Comparison of ENCODE assay signal across 24 cellular contexts in the genomic region with DNA sequence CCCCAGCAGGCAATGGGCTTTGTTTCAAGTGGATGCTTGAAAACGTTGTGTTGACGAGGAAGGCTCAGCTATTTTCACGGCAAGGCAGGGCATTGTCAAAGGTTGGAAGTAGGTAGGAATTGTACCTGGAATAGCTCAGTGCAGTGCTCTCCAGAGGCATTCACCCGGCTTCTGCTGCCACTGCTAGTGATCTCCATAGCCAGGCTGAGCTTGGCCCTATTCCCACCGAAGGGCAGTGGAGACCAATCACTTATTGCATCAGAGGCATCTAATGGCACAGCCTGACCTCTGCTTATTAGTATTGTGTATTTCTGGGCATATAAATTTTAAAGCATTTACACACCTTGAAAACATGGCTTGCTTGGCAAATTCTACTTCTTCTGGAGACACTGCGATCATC. TPM values are rescaled to one million over a fixed set of nuclear protein-coding genes. Genes with fewer than 3 reads are reported as not detected.
"Had no signal": no experiment of that assay in that cellular context is flagged by ENCODE, and none has a peak within 500 bp of the region (broad histone marks: within the 10 kb centered on the region; RNA-seq: fewer than 3 reads in every experiment).

No MANE protein-coding gene starts in this region.

- H3K27me3 ChIP-seq: colonic mucosa, esophagus squamous epithelium, spleen, testis, transverse colon had no signal

- H3K9me3 ChIP-seq: colonic mucosa, esophagus squamous epithelium, left ventricle myocardium inferior, prostate gland, spleen, testis, transverse colon had no signal

- H3K4me1 ChIP-seq: colonic mucosa, left ventricle myocardium inferior, parathyroid adenoma, prostate gland, spleen, testis, transverse colon had no signal

- H3K4me3 Mint-ChIP-seq: immature natural killer cell; natural killer cell treated with Interleukin-12 subunit alpha and Interleukin-12 subunit beta and Interleukin-15 and Interleukin-18, amount 100 ng/mL, for 72 hours; stimulated activated memory B cell treated with anti-CD40 and anti-IgM and Interleukin-4, amounts not matched to agents 10 μg/mL and 1 μg/mL and 100 μg/mL, for 72 hours; stimulated activated naive CD8-positive, alpha-beta T cell treated with anti-CD3 and anti-CD28 coated beads, Interleukin-15, Interleukin-2, amounts not matched to agents 100 ng/mL and 50 ng/mL, for 24 hours had no signal

- DNase-seq: colonic mucosa; dermis blood vessel endothelial cell; esophagus squamous epithelium; foreskin fibroblast; immature natural killer cell; left ventricle myocardium inferior; mesenchymal stem cell; midbrain; retina; spleen; stimulated activated CD4-positive, alpha-beta T cell treated with anti-CD3 and anti-CD28 coated beads, Interleukin-15, amount 100 ng/mL, for 24 hours; stimulated activated CD4-positive, alpha-beta T cell treated with anti-CD3 and anti-CD28 coated beads, Interleukin-1b, Interleukin-23, amount 100 ng/mL, for 48 hours; stimulated activated CD4-positive, alpha-beta T cell treated with anti-CD3 and anti-CD28 coated beads, Interleukin-4, amount 100 ng/mL, for 24 hours; testis; transverse colon had no signal

- H3K27ac ChIP-seq: colonic mucosa, esophagus squamous epithelium, left ventricle myocardium inferior, parathyroid adenoma, prostate gland, spleen, testis, transverse colon had no signal

- H3K36me3 ChIP-seq: colonic mucosa, esophagus squamous epithelium, left ventricle myocardium inferior, prostate gland, spleen, transverse colon had no signal

- ATAC-seq: natural killer cell treated with Interleukin-12 subunit alpha and Interleukin-12 subunit beta and Interleukin-15 and Interleukin-18, amount 100 ng/mL, for 72 hours; sciatic nerve; stimulated activated memory B cell treated with anti-CD40 and anti-IgM and Interleukin-4, amounts not matched to agents 10 μg/mL and 1 μg/mL and 100 μg/mL, for 72 hours had no signal

- H3K4me1 Mint-ChIP-seq: immature natural killer cell had no signal

- H3K27me3 Mint-ChIP-seq: natural killer cell treated with Interleukin-12 subunit alpha and Interleukin-12 subunit beta and Interleukin-15 and Interleukin-18, amount 100 ng/mL, for 72 hours; stimulated activated memory B cell treated with anti-CD40 and anti-IgM and Interleukin-4, amounts not matched to agents 10 μg/mL and 1 μg/mL and 100 μg/mL, for 72 hours; stimulated activated naive CD8-positive, alpha-beta T cell treated with anti-CD3 and anti-CD28 coated beads, Interleukin-15, Interleukin-2, amounts not matched to agents 100 ng/mL and 50 ng/mL, for 24 hours had no signal

- H3K27ac Mint-ChIP-seq: immature natural killer cell; natural killer cell treated with Interleukin-12 subunit alpha and Interleukin-12 subunit beta and Interleukin-15 and Interleukin-18, amount 100 ng/mL, for 72 hours; stimulated activated memory B cell treated with anti-CD40 and anti-IgM and Interleukin-4, amounts not matched to agents 10 μg/mL and 1 μg/mL and 100 μg/mL, for 72 hours; stimulated activated naive CD8-positive, alpha-beta T cell treated with anti-CD3 and anti-CD28 coated beads, Interleukin-15, Interleukin-2, amounts not matched to agents 100 ng/mL and 50 ng/mL, for 24 hours had no signal

- H3K36me3 Mint-ChIP-seq: immature natural killer cell; natural killer cell treated with Interleukin-12 subunit alpha and Interleukin-12 subunit beta and Interleukin-15 and Interleukin-18, amount 100 ng/mL, for 72 hours; stimulated activated memory B cell treated with anti-CD40 and anti-IgM and Interleukin-4, amounts not matched to agents 10 μg/mL and 1 μg/mL and 100 μg/mL, for 72 hours had no signal

- H2AFZ ChIP-seq: parathyroid adenoma had no signal

- H3K9me3 Mint-ChIP-seq: immature natural killer cell; natural killer cell treated with Interleukin-12 subunit alpha and Interleukin-12 subunit beta and Interleukin-15 and Interleukin-18, amount 100 ng/mL, for 72 hours; stimulated activated memory B cell treated with anti-CD40 and anti-IgM and Interleukin-4, amounts not matched to agents 10 μg/mL and 1 μg/mL and 100 μg/mL, for 72 hours; stimulated activated naive CD8-positive, alpha-beta T cell treated with anti-CD3 and anti-CD28 coated beads, Interleukin-15, Interleukin-2, amounts not matched to agents 100 ng/mL and 50 ng/mL, for 24 hours had no signal

- H3K4me3 ChIP-seq: colonic mucosa, esophagus squamous epithelium, left ventricle myocardium inferior, lung, prostate gland, spleen, testis, transverse colon had no signal

- H3K9ac ChIP-seq: parathyroid adenoma had no signal

RNA-seq across cellular contexts. Expression of a gene that starts 32.4 kb away (rescaled TPM):
- total RNA-seq: epithelial cell of proximal tubule; left ventricle myocardium inferior; natural killer cell treated with Interleukin-12 subunit alpha and Interleukin-12 subunit beta and Interleukin-15 and Interleukin-18, amount 100 ng/mL, for 72 hours; prostate gland; sciatic nerve; subcutaneous adipose tissue had no signal
- polyA plus RNA-seq: immature natural killer cell, spleen had no signal
